ENCODE assay signal across 20 cellular contexts in genomic region chr1:17802945-17803344, GRCh38. TPM values are rescaled to one million over a fixed set of nuclear protein-coding genes. Genes with fewer than 3 reads are reported as not detected.
DNase-seq lines count a peak whose midpoint lies in the region; TF ChIP-seq lines count a peak whose summit lies in the region.
"Had no signal": no experiment of that assay in that cellular context is flagged by ENCODE, and none has a peak within 500 bp of the region (broad histone marks: within the 10 kb centered on the region; RNA-seq: fewer than 3 reads in every experiment).

No MANE protein-coding gene starts in this region.

- H3K27ac ChIP-seq in coronary artery: no peak overlapping the region
- H3K27ac ChIP-seq: 22Rv1; A549; BLaER1 treated with 17β-estradiol and CSF1 and Interleukin-3, amounts not matched to agents 10 nM and 100 nM; C4-2B had no signal

- no peak overlapping the region for H3K4me3 ChIP-seq in coronary artery
- H3K4me3 ChIP-seq: A549; BLaER1 treated with 17β-estradiol and CSF1 and Interleukin-3, amounts not matched to agents 10 nM and 100 nM; GM12878 had no signal

- DNase-seq in Daoy (ENCODE audit: low read depth): peak; percentile 26
- peak; percentile 36 for DNase-seq in coronary artery (ENCODE audit: low spot score)
- DNase-seq in posterior vena cava (ENCODE audit: low spot score): peak; percentile 17
- no peak for DNase-seq in activated T-cell treated with anti-CD3 and anti-CD28 coated beads, Interleukin-2, amount 50 U/mL, for 48 hours
- no peak for DNase-seq in NCI-H1930 (lab: John Stamatoyannopoulos, UW)
- no peak for DNase-seq in NCI-H1694 treated with DMSO at 0.1 percent for 48 hours (lab: John Stamatoyannopoulos, UW)
- DNase-seq: AML-193; Caco-2; Calu3; CD4-positive, alpha-beta T cell; CD8-positive, alpha-beta T cell; DMS79 treated with DMSO at 0.1 percent for 48 hours; GDM1 had no signal

- intact Hi-C loops in posterior vena cava (cut with DNase I): no loop called here

- no peak for TF ChIP-seq CTCF in coronary artery (IDR thresholded peaks at IDR 0.05)

RNA-seq across cellular contexts. Expression of gene ACTL8, which starts 47.8 kb away (rescaled TPM):
- 0.12 and 0.46 TPM in 2 replicates for total RNA-seq in Daoy (2014; rRNA removed; shearing (Covaris generic))
- not detected for total RNA-seq in posterior vena cava
- total RNA-seq: A172; B cell; Calu3; CD4-positive, alpha-beta T cell; CD8-positive, alpha-beta T cell; GM12878 had no signal

Comparison
In these comparisons a context has a peak if more than half of its experiments do, and no peak if none do; other contexts are left out.
1. DNase-seq: peak in Daoy (single experiment), coronary artery (single experiment) and posterior vena cava (single experiment); none in activated T-cell treated with anti-CD3 and anti-CD28 coated beads, Interleukin-2, amount 50 U/mL, for 48 hours (0 of 2), NCI-H1930 (0 of 2) and NCI-H1694 treated with DMSO at 0.1 percent for 48 hours (single experiment).